In the genomic region with DNA sequence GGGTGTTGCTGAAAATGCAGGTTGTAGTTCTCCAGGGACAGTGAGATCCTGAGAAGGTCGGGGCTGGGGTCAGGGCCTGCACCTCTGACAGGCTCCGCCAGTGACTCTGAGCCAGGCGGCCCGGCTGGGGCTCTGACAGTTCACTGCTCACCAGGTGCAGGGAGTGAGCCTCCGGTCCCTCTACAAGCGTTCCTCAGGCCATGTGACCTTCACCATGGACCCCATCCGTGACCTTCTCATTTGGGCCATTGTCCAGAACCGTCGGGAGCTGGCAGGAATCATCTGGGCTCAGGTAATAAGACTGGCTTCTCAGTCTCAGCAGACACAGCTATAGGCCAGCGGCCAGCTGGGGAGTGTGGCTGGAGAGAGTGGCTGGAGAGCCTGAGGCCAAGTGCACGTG, we compare ENCODE assay signal across 23 cellular contexts. TPM values are rescaled to one million over a fixed set of nuclear protein-coding genes. Genes with fewer than 3 reads are reported as not detected.
DNase-seq lines count a peak whose midpoint lies in the region; ATAC-seq and TF ChIP-seq lines count a peak whose summit lies in the region.
"Had no signal": no experiment of that assay in that cellular context is flagged by ENCODE, and none has a peak within 500 bp of the region (broad histone marks: within the 10 kb centered on the region; RNA-seq: fewer than 3 reads in every experiment).

No MANE protein-coding gene starts in this region.

- H3K36me3 ChIP-seq in SK-N-SH (replicated peaks in 1 of 2; ENCODE audit: control insufficient read depth in 1 of 2, insufficient read depth in 2 of 2, low read length in 1 of 2), result no peaks in the 10 kb centered on the region
- H3K36me3 ChIP-seq in upper lobe of right lung, result no peaks in the 10 kb centered on the region

- no peak overlapping the region for H3K4me3 ChIP-seq in SK-N-SH (ENCODE audit: low read depth in 2 of 2, low read length in 1 of 2)
- H3K4me3 ChIP-seq in upper lobe of right lung, result no peak overlapping the region

- H3K9me3 ChIP-seq in SK-N-SH (no peaks in the 10 kb centered on the region), upper lobe of right lung (no peaks in the 10 kb centered on the region)

- CTCF ChIA-PET in SK-N-SH (lab: Yijun Ruan, JAX), result interaction anchor here (1.0 kb wide), 1 partner anchor 44 kb away, joined by 3 read pairs; no protein-coding TSS in a partner anchor

- H3K27ac ChIP-seq in SK-N-SH (ENCODE audit: low read depth in 2 of 2, low read length in 1 of 2) (no peak overlapping the region), upper lobe of right lung (no peak overlapping the region)
- H3K27ac ChIP-seq: 22Rv1, KMS-11 had no signal

- POLR2A ChIA-PET in SK-N-SH (lab: Yijun Ruan, JAX), result no interaction called here

- no peaks in the 10 kb centered on the region for H3F3A ChIP-seq in SK-N-SH (replicated peaks; ENCODE audit: insufficient read depth)

- TF ChIP-seq EP300 in SK-N-SH (IDR thresholded peaks at IDR 0.05; ENCODE audit: borderline replicate concordance in 1 of 2, low read depth in 1 of 2, low read length in 1 of 2), result no peak

- no peak for ATAC-seq in SK-N-SH treated with all-trans-retinoic acid at 6 μM for 48 hours
- no peak for ATAC-seq in left ventricle myocardium superior
- no peak for ATAC-seq in Right ventricle myocardium superior (ENCODE audit: poor library complexity)
- ATAC-seq in upper lobe of right lung, result no peak
- ATAC-seq in HG03342 (IDR thresholded peaks at IDR 0.05; ENCODE audit: unreplicated experiment), result no peak
- ATAC-seq in activated CD4-positive, CD25-positive, alpha-beta regulatory T cell treated with anti-CD3 and anti-CD28 coated beads, Interleukin-2, amount 50 U/mL, for 24 hours, result no peak
- ATAC-seq: CD8-positive, alpha-beta T cell; HCT116; Panc1 had no signal

- 5% methylated on average over 7 of the region's 11 CpGs for WGBS in SK-N-SH (ENCODE audit: low lambda C conversion rate)

- DNase-seq in SK-N-SH (peak; percentile 24), left ventricle myocardium superior (peak; percentile 21), Right ventricle myocardium superior (no peak), mesenteric fat pad (ENCODE audit: low spot score) (peak; percentile 72), upper lobe of right lung (peak; percentile 45)
- DNase-seq: ACHN; AML-193; C1 segment of cervical spinal cord; Calu3; CD8-positive, alpha-beta T cell; GOT3; NCI-H1694 treated with DMSO at 0.1 percent for 48 hours; NCI-H2081 treated with DMSO at 0.1 percent for 48 hours; NCI-H2171 treated with DMSO at 0.1 percent for 48 hours; NCI-H524 treated with DMSO at 0.1 percent for 48 hours; NCI-H82 had no signal

- H3K4me1 ChIP-seq in SK-N-SH (ENCODE audit: control insufficient read depth in 1 of 2, insufficient read depth in 2 of 2, low read depth in 1 of 2, low read length in 1 of 2) (no peaks in the 10 kb centered on the region; a peak in 1 of 4 replicates), upper lobe of right lung (no peaks in the 10 kb centered on the region)

- no peak for TF ChIP-seq RAD21 in SK-N-SH (IDR thresholded peaks at IDR 0.05; ENCODE audit: low read length)

- H3K79me2 ChIP-seq in SK-N-SH (ENCODE audit: insufficient read depth), result no peaks in the 10 kb centered on the region

- no peaks in the 10 kb centered on the region for H4K20me1 ChIP-seq in SK-N-SH (ENCODE audit: insufficient read depth)

- TF ChIP-seq CTCF in SK-N-SH (IDR thresholded peaks at IDR 0.05) (no peak), upper lobe of right lung (IDR thresholded peaks at IDR 0.05) (no peak)

- no peaks in the 10 kb centered on the region for H3K9me2 ChIP-seq in SK-N-SH

- no peak overlapping the region for H2AFZ ChIP-seq in SK-N-SH (ENCODE audit: low read depth)

- no peak overlapping the region for H3K4me2 ChIP-seq in SK-N-SH
- H3K4me2 ChIP-seq: KMS-11 had no signal

- intact Hi-C loops in left ventricle myocardium superior (cut with micrococcal nuclease) (no loop called here), Right ventricle myocardium superior (cut with DNase I) (no loop called here), upper lobe of right lung (cut with DNase I) (no loop called here)

- no peak overlapping the region for H3K9ac ChIP-seq in SK-N-SH
- H3K9ac ChIP-seq: KMS-11 had no signal

- H3K27me3 ChIP-seq in SK-N-SH (ENCODE audit: insufficient read depth) (peaks cover 38% of the 10 kb centered on the region; the same call in 1 of the 2 replicates), upper lobe of right lung (peaks cover 9% of the 10 kb centered on the region)

TF ChIP-seq in SK-N-SH, 30 proteins besides CTCF, POLR2A, EP300 and RAD21:
- TF ChIP-seq TEAD4 (IDR thresholded peaks at IDR 0.05; ENCODE audit: borderline replicate concordance, insufficient read depth), result no peak
- no peak for TF ChIP-seq RXRA (IDR thresholded peaks at IDR 0.05; ENCODE audit: borderline replicate concordance, low read depth)
- TF ChIP-seq MEF2A (IDR thresholded peaks at IDR 0.05; ENCODE audit: borderline replicate concordance, low read depth), result no peak
- TF ChIP-seq, protein P1, sequence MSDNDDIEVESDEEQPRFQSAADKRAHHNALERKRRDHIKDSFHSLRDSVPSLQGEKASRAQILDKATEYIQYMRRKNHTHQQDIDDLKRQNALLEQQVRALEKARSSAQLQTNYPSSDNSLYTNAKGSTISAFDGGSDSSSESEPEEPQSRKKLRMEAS (IDR thresholded peaks at IDR 0.05; ENCODE audit: low read depth), result no peak

TF ChIP-seq in SK-N-SH treated with all-trans-retinoic acid at 6 μM for 48 hours, 23 proteins besides CTCF, POLR2A, EP300 and RAD21:
- TF ChIP-seq, protein P2, sequence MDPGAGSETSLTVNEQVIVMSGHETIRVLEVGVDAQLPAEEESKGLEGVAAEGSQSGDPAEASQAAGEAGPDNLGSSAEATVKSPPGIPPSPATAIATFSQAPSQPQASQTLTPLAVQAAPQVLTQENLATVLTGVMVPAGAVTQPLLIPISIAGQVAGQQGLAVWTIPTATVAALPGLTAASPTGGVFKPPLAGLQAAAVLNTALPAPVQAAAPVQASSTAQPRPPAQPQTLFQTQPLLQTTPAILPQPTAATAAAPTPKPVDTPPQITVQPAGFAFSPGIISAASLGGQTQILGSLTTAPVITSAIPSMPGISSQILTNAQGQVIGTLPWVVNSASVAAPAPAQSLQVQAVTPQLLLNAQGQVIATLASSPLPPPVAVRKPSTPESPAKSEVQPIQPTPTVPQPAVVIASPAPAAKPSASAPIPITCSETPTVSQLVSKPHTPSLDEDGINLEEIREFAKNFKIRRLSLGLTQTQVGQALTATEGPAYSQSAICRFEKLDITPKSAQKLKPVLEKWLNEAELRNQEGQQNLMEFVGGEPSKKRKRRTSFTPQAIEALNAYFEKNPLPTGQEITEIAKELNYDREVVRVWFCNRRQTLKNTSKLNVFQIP (CRISPR knock-in tag; IDR thresholded peaks at IDR 0.05; ENCODE audit: borderline replicate concordance, low read depth), result no peak
- TF ChIP-seq ESRRG (CRISPR knock-in tag; IDR thresholded peaks at IDR 0.05), result no peak
- no peak for TF ChIP-seq SNAI2 (CRISPR knock-in tag; IDR thresholded peaks at IDR 0.05)
- no peak for TF ChIP-seq GLIS3 (CRISPR knock-in tag; IDR thresholded peaks at IDR 0.05)
- no peak for TF ChIP-seq OSR1 (CRISPR knock-in tag; IDR thresholded peaks at IDR 0.05)
- no peak for TF ChIP-seq ISL1 (CRISPR knock-in tag; IDR thresholded peaks at IDR 0.05)
- TF ChIP-seq ZNF8 (CRISPR knock-in tag; IDR thresholded peaks at IDR 0.05), result no peak
- no peak for TF ChIP-seq ARNTL (CRISPR knock-in tag; IDR thresholded peaks at IDR 0.05; ENCODE audit: borderline replicate concordance, low read depth)
- no peak for TF ChIP-seq ZFP3 (CRISPR knock-in tag; IDR thresholded peaks at IDR 0.05)
- no peak for TF ChIP-seq ZNF70 (CRISPR knock-in tag; IDR thresholded peaks at IDR 0.05)

RNA-seq across cellular contexts. Expression of a gene that starts 41.8 kb away (rescaled TPM):
- polyA plus RNA-seq in SK-N-SH (2012; rRNA removed), result not detected in 2 replicates
- polyA plus RNA-seq in SK-N-SH (2012; cell fraction: cytosol; rRNA removed), result not detected in 2 replicates
- 0.02 TPM in 1 of 2 replicates, not detected in the other for polyA plus RNA-seq in SK-N-SH (2012; cell fraction: nucleus; rRNA removed)
- total RNA-seq in left ventricle myocardium superior (1.5 TPM), Right ventricle myocardium superior (1.9 TPM), mesenteric fat pad (12.0 TPM), upper lobe of right lung (10.0 TPM)
- total RNA-seq: Calu3 had no signal

RNA-seq across cellular contexts. Expression of a gene that starts 56.1 kb away (rescaled TPM):
- polyA plus RNA-seq in SK-N-SH (2012; rRNA removed), result 18.0 and 19.2 TPM in 2 replicates
- 5.8 and 11.3 TPM in 2 replicates for polyA plus RNA-seq in SK-N-SH (2012; cell fraction: cytosol; rRNA removed)
- polyA plus RNA-seq in SK-N-SH (2012; cell fraction: nucleus; rRNA removed), result 61.8 and 97.0 TPM in 2 replicates
- 14.9 TPM for total RNA-seq in left ventricle myocardium superior
- total RNA-seq in Right ventricle myocardium superior, result 13.9 TPM
- 17.4 TPM for total RNA-seq in mesenteric fat pad
- 25.4 TPM for total RNA-seq in upper lobe of right lung
